ENCODE assay signal across 12 cellular contexts in the genomic region with DNA sequence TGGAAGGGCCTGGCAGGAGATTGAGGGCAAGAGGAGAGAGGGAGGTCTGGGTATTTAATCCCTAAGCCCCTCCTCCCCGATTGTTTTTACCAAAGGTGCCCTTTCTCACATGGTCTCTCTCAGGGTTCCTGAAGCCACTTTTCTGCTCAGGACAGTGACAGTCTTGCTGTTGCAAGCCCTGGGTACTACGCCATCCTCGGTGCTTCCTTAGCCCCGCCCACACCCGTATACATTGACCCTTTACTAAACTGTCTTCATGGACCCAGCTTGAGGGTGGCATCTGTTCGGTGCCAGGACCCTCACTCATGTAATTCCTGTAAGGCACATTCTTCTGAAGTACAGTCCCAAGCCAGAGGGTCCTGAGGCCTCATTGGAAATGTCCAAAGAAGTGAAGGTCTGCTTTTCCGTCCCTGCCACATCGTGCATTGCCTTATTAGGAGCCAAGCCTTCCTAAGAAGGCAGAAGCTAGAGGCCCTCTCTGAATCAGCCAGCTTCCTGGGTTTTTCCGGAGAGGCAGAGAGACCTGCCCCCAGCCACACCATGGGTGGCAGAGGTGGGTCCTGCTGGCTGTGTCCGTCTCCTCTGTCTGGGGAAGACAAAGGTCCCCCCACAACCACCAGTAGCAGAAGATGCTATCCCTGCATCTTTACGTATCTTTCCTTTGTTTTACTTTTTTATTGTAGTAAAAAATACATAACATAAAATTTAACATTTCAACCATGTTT. TPM values are rescaled to one million over a fixed set of nuclear protein-coding genes. Genes with fewer than 3 reads are reported as not detected.
DNase-seq lines count a peak whose midpoint lies in the region; ATAC-seq and TF ChIP-seq lines count a peak whose summit lies in the region.
"Had no signal": no experiment of that assay in that cellular context is flagged by ENCODE, and none has a peak within 500 bp of the region (broad histone marks: within the 10 kb centered on the region; RNA-seq: fewer than 3 reads in every experiment).

No MANE protein-coding gene starts in this region.

- peak overlapping the region in 1 of 7 donors; percentile 58 for H3K27ac Mint-ChIP-seq in CD14-positive monocyte
- no peak overlapping the region for H3K27ac Mint-ChIP-seq in T-cell
- H3K27ac Mint-ChIP-seq in glutamatergic neuron (ENCODE audit: unreplicated experiment): no peak overlapping the region
- peak overlapping the region; percentile 26 for H3K27ac Mint-ChIP-seq in progenitor cell of endocrine pancreas

- CTCF ChIA-PET in T-cell (lab: Charles Lee): no interaction called here

- H3K4me3 ChIP-seq in WERI-Rb-1 (ENCODE audit: low read depth, low read length): no peak overlapping the region
- H3K4me3 ChIP-seq: adrenal gland had no signal

- in situ Hi-C loops in GM13977 (cut with MboI; ENCODE audit: low pct_unique_long_range_greater_than_20kb, low sequenced_read_pairs, unreplicated experiment): no loop called here

- POLR2A ChIA-PET in T-cell (lab: Charles Lee): interaction anchor here (0.6 to 0.8 kb wide), 2 partner anchors 213 to 447 kb away, joined by 4 read pairs; no protein-coding TSS in a partner anchor

- peaks cover 28% of the 10 kb centered on the region for H3K4me1 Mint-ChIP-seq in CD14-positive monocyte
- H3K4me1 Mint-ChIP-seq in T-cell: peaks cover 18 to 29% (median 19%) of the 10 kb centered on the region in 3 donors
- H3K4me1 Mint-ChIP-seq in glutamatergic neuron (ENCODE audit: low read depth, unreplicated experiment): peaks cover 46% of the 10 kb centered on the region
- H3K4me1 Mint-ChIP-seq in progenitor cell of endocrine pancreas (ENCODE audit: low read depth): peaks cover 13% of the 10 kb centered on the region

- H3K36me3 Mint-ChIP-seq in CD14-positive monocyte (peaks cover 11% of the 10 kb centered on the region in 2 donors), T-cell (no peaks in the 10 kb centered on the region), glutamatergic neuron (ENCODE audit: unreplicated experiment) (no peaks in the 10 kb centered on the region), progenitor cell of endocrine pancreas (ENCODE audit: insufficient read depth) (peaks cover 2% of the 10 kb centered on the region)
- H3K36me3 Mint-ChIP-seq: naive thymus-derived CD4-positive, alpha-beta T cell had no signal

- H3K4me3 Mint-ChIP-seq in CD14-positive monocyte: peak overlapping the region; percentile 24 to 46
- H3K4me3 Mint-ChIP-seq in T-cell: peak overlapping the region in 2 of 3 donors; percentile 47 to 81
- peak overlapping the region; percentile 91 for H3K4me3 Mint-ChIP-seq in glutamatergic neuron (ENCODE audit: unreplicated experiment)
- H3K4me3 Mint-ChIP-seq in progenitor cell of endocrine pancreas (ENCODE audit: low read depth): peak overlapping the region; percentile 82

- H3K27me3 Mint-ChIP-seq in CD14-positive monocyte (ENCODE audit: low read depth in 3 of 3) (peaks cover 45 to 53% (median 50%) of the 10 kb centered on the region in 3 donors), T-cell (peaks cover 19 to 27% of the 10 kb centered on the region in 2 donors), glutamatergic neuron (ENCODE audit: unreplicated experiment) (peaks cover 18% of the 10 kb centered on the region), progenitor cell of endocrine pancreas (peaks cover 25% of the 10 kb centered on the region)

- ATAC-seq in T-cell (replicated peaks in 1 of 4): no peak
- ATAC-seq in HG02642 (IDR thresholded peaks at IDR 0.05; ENCODE audit: poor library complexity, unreplicated experiment): no peak
- ATAC-seq: naive thymus-derived CD4-positive, alpha-beta T cell had no signal

- H3K9me3 ChIP-seq in WERI-Rb-1 (ENCODE audit: severe bottlenecking): no peaks in the 10 kb centered on the region
- H3K9me3 ChIP-seq: adrenal gland had no signal

- H3K9me3 Mint-ChIP-seq in CD14-positive monocyte (peaks cover 0 to 15% (median 8%) of the 10 kb centered on the region in 7 donors), T-cell (no peaks in the 10 kb centered on the region), glutamatergic neuron (ENCODE audit: unreplicated experiment) (peaks cover 17% of the 10 kb centered on the region), progenitor cell of endocrine pancreas (ENCODE audit: low read depth) (no peaks in the 10 kb centered on the region)
- H3K9me3 Mint-ChIP-seq: naive thymus-derived CD4-positive, alpha-beta T cell had no signal

- no peaks in the 10 kb centered on the region for H3K27me3 ChIP-seq in WERI-Rb-1 (ENCODE audit: insufficient read depth, low read depth, severe bottlenecking)
- H3K27me3 ChIP-seq: adrenal gland, dorsolateral prefrontal cortex had no signal

- H3K27ac ChIP-seq in WERI-Rb-1: no peak overlapping the region

- no peaks in the 10 kb centered on the region for H3K36me3 ChIP-seq in WERI-Rb-1
- H3K36me3 ChIP-seq: adrenal gland had no signal

- no peak for DNase-seq in CD14-positive monocyte (ENCODE audit: low spot score)
- no peak for DNase-seq in T-cell
- no peak for DNase-seq in glutamatergic neuron
- no peak for DNase-seq in progenitor cell of endocrine pancreas (ENCODE audit: low spot score, unreplicated experiment)
- no peak for DNase-seq in WERI-Rb-1
- DNase-seq in SIG-M5 (lab: John Stamatoyannopoulos, UW): no peak
- no peak for DNase-seq in GM13977 (ENCODE audit: low spot score)
- DNase-seq: foreskin melanocyte; naive thymus-derived CD4-positive, alpha-beta T cell had no signal

- TF ChIP-seq CTCF in CD14-positive monocyte (IDR thresholded peaks at IDR 0.05): no peak
- no peak for TF ChIP-seq CTCF in glutamatergic neuron (IDR thresholded peaks at IDR 0.05; ENCODE audit: partially characterized antibody, unreplicated experiment)
- no peak for TF ChIP-seq CTCF in progenitor cell of endocrine pancreas (IDR thresholded peaks at IDR 0.05; ENCODE audit: unreplicated experiment)
- no peak for TF ChIP-seq CTCF in WERI-Rb-1 (IDR thresholded peaks at IDR 0.05; ENCODE audit: low read depth, low read length)
- no peak for TF ChIP-seq CTCF in GM13977 (IDR thresholded peaks at IDR 0.05; ENCODE audit: extremely low read depth, insufficient read depth, missing control alignments)

- intact Hi-C loops in CD14-positive monocyte (cut with micrococcal nuclease): loop anchor here in 1 of 2 donors (5.0 kb wide), 1 partner anchor 34 kb away; no protein-coding TSS in a partner anchor

RNA-seq across cellular contexts. Expression of a gene that starts 1.9 kb away (rescaled TPM):
- polyA plus RNA-seq in CD14-positive monocyte: under 1 TPM; 0.19 to 0.31 TPM
- under 1 TPM; 0.15 to 0.69 (median 0.38) TPM for total RNA-seq in T-cell
- total RNA-seq in glutamatergic neuron (ENCODE audit: unreplicated experiment): 96.8 TPM
- total RNA-seq in progenitor cell of endocrine pancreas: 72.4 and 79.8 TPM in 2 replicates

Comparison
In these comparisons a context has a peak if more than half of its experiments do, and no peak if none do; other contexts are left out.
1. H3K4me3 Mint-ChIP-seq: peak in every context shown above with its lines; median percentile 91 in glutamatergic neuron; 82 in progenitor cell of endocrine pancreas; 64 in T-cell; 35 in CD14-positive monocyte.
2. RNA of a gene that starts 1.9 kb away (total RNA-seq): 96.8 TPM in glutamatergic neuron (single experiment) and 72.4 to 79.8 TPM in progenitor cell of endocrine pancreas; 0.15 to 0.69 TPM in T-cell; every median in the first group is over 10 times any median in the second.